In genomic region chr17:38914741-38915638, GRCh38 we compare ENCODE assay signal across 18 cellular contexts. TPM values are rescaled to one million over a fixed set of nuclear protein-coding genes. Genes with fewer than 3 reads are reported as not detected.
A peak's percentile ranks its signal among the peaks of the same experiment; 100 is the strongest.
DNase-seq lines count a peak whose midpoint lies in the region; ATAC-seq and TF ChIP-seq lines count a peak whose summit lies in the region.
"Had no signal": no experiment of that assay in that cellular context is flagged by ENCODE, and none has a peak within 500 bp of the region (broad histone marks: within the 10 kb centered on the region; RNA-seq: fewer than 3 reads in every experiment).

No MANE protein-coding gene starts in this region.

- H3K4me3 ChIP-seq in heart left ventricle (no peak overlapping the region), lower lobe of right lung (no peak overlapping the region)
- H3K4me3 ChIP-seq: GM23248, lung, PC-9, psoas muscle had no signal

- no peaks in the 10 kb centered on the region for H3K9me3 Mint-ChIP-seq in activated naive CD8-positive, alpha-beta T cell treated with anti-CD3 and anti-CD28 coated beads, Interleukin-2, amount 10 ng/mL, durations not matched to agents 7 days and 5 days

- peak overlapping the region; percentile 25 for H3K27ac Mint-ChIP-seq in activated naive CD8-positive, alpha-beta T cell treated with anti-CD3 and anti-CD28 coated beads, Interleukin-2, amount 10 ng/mL, durations not matched to agents 7 days and 5 days

- 85 to 92% (median 88%) methylated on average over 9 to 20 of the region's 20 CpGs for WGBS in heart left ventricle, 4 donors

- peak; percentile 36 for DNase-seq in cardiac septum (ENCODE audit: low spot score)
- no peak for DNase-seq in heart left ventricle
- peak; percentile 21 for DNase-seq in activated naive CD8-positive, alpha-beta T cell treated with anti-CD3 and anti-CD28 coated beads, Interleukin-2, amount 10 ng/mL, durations not matched to agents 7 days and 5 days
- peak; percentile 40 for DNase-seq in lower lobe of right lung
- DNase-seq in ureter (ENCODE audit: low spot score): peak; percentile 38
- DNase-seq in mucosa of gallbladder (ENCODE audit: low spot score): no peak
- DNase-seq: cortex of kidney, GM23248, Karpas-422, NCI-H2107, PC-9 had no signal

- H3K9me3 ChIP-seq in heart left ventricle (no peaks in the 10 kb centered on the region), lower lobe of right lung (no peaks in the 10 kb centered on the region)
- H3K9me3 ChIP-seq: psoas muscle had no signal

- POLR2A ChIA-PET in activated naive CD8-positive, alpha-beta T cell treated with anti-CD3 and anti-CD28 coated beads, Interleukin-2, amount 10 ng/mL, durations not matched to agents 7 days and 5 days (lab: Charles Lee): interaction anchor here (0.8 to 2.8 kb wide), 3 partner anchors 9 to 12 kb away, joined by 3 to 10 read pairs (median 3); partner anchors contain the start of gene LASP1NB

- peaks cover 27% of the 10 kb centered on the region for H3K36me3 Mint-ChIP-seq in activated naive CD8-positive, alpha-beta T cell treated with anti-CD3 and anti-CD28 coated beads, Interleukin-2, amount 10 ng/mL, durations not matched to agents 7 days and 5 days

- intact Hi-C loops in cardiac septum (cut with DNase I): no loop called here
- intact Hi-C loops in heart left ventricle (cut with DNase I): no loop called here
- intact Hi-C loops in lower lobe of right lung (cut with DNase I): no loop called here

- peaks cover 0 to 94% (median 77%) of the 10 kb centered on the region in 9 donors for H3K36me3 ChIP-seq in heart left ventricle
- H3K36me3 ChIP-seq in lower lobe of right lung: peaks cover 85% of the 10 kb centered on the region

- no peaks in the 10 kb centered on the region for H3K27me3 ChIP-seq in heart left ventricle
- no peaks in the 10 kb centered on the region for H3K27me3 ChIP-seq in lower lobe of right lung (ENCODE audit: low read depth)

- no peaks in the 10 kb centered on the region for H3K27me3 Mint-ChIP-seq in activated naive CD8-positive, alpha-beta T cell treated with anti-CD3 and anti-CD28 coated beads, Interleukin-2, amount 10 ng/mL, durations not matched to agents 7 days and 5 days

- TF ChIP-seq CTCF in heart left ventricle (IDR thresholded peaks at IDR 0.05): no peak
- no peak for TF ChIP-seq CTCF in lower lobe of right lung (IDR thresholded peaks at IDR 0.05)

- peak overlapping the region in 2 of 12 donors; percentile 3 to 55 for H3K27ac ChIP-seq in heart left ventricle
- peak overlapping the region; percentile 31 for H3K27ac ChIP-seq in lower lobe of right lung
- H3K27ac ChIP-seq: GM23248, PC-9, psoas muscle had no signal

- no peak for TF ChIP-seq POLR2A in heart left ventricle (IDR thresholded peaks at IDR 0.05)

- H3K4me3 Mint-ChIP-seq in activated naive CD8-positive, alpha-beta T cell treated with anti-CD3 and anti-CD28 coated beads, Interleukin-2, amount 10 ng/mL, durations not matched to agents 7 days and 5 days: no peak overlapping the region

- peaks cover 10% of the 10 kb centered on the region for H3K4me1 Mint-ChIP-seq in activated naive CD8-positive, alpha-beta T cell treated with anti-CD3 and anti-CD28 coated beads, Interleukin-2, amount 10 ng/mL, durations not matched to agents 7 days and 5 days

- H3K4me1 ChIP-seq in heart left ventricle (peaks cover 3 to 63% (median 36%) of the 10 kb centered on the region in 12 donors), lower lobe of right lung (peaks cover 41% of the 10 kb centered on the region)

- ATAC-seq in heart left ventricle (no peak), lower lobe of right lung (no peak), HG02678 (IDR thresholded peaks at IDR 0.05; ENCODE audit: unreplicated experiment) (no peak), HG02759 (IDR thresholded peaks at IDR 0.05; ENCODE audit: unreplicated experiment) (no peak)
- ATAC-seq in activated naive CD8-positive, alpha-beta T cell treated with anti-CD3 and anti-CD28 coated beads, Interleukin-2, amount 10 ng/mL, durations not matched to agents 7 days and 5 days (ENCODE audit: low read depth): no peak
- ATAC-seq: psoas muscle had no signal

RNA-seq across cellular contexts. Expression of gene LASP1, which starts 45.1 kb away (rescaled TPM):
- total RNA-seq in cardiac septum (25.3 TPM), heart left ventricle (10 to 100 TPM; 23.2 to 88.2 (median 26.7) TPM), lower lobe of right lung (158 TPM), ureter (126 TPM), mucosa of gallbladder (247 TPM)
- polyA plus RNA-seq in heart left ventricle: 10 to 100 TPM; 18.2 to 29.2 TPM
- total RNA-seq in activated naive CD8-positive, alpha-beta T cell treated with anti-CD3 and anti-CD28 coated beads, Interleukin-2, amount 10 ng/mL, durations not matched to agents 7 days and 5 days: 100 to 1,000 TPM; 227 to 236 TPM

RNA-seq across cellular contexts. Expression of gene FBXO47, which starts 52.2 kb away (rescaled TPM):
- total RNA-seq in cardiac septum (not detected), heart left ventricle (under 1 TPM in 1 of 9 donors, not detected in 8; 0.11 TPM), lower lobe of right lung (not detected), ureter (not detected), mucosa of gallbladder (not detected)
- polyA plus RNA-seq in heart left ventricle: not detected
- under 1 TPM in 1 of 2 experiments, not detected in 1; 0.14 TPM for total RNA-seq in activated naive CD8-positive, alpha-beta T cell treated with anti-CD3 and anti-CD28 coated beads, Interleukin-2, amount 10 ng/mL, durations not matched to agents 7 days and 5 days
- total RNA-seq: frontal cortex, lung, PC-9, psoas muscle had no signal
- polyA plus RNA-seq: BJ, GM23248, lung, thymus had no signal

Comparison
In these comparisons a context has a peak if more than half of its experiments do, and no peak if none do; other contexts are left out.
1. DNase-seq: peak in cardiac septum (single experiment), activated naive CD8-positive, alpha-beta T cell treated with anti-CD3 and anti-CD28 coated beads, Interleukin-2, amount 10 ng/mL, durations not matched to agents 7 days and 5 days (single experiment), lower lobe of right lung (single experiment) and ureter (single experiment); none in heart left ventricle (0 of 5) and mucosa of gallbladder (single experiment).